12 cellular contexts compared by ENCODE assay signal in genomic region chr7:156820445-156821063, GRCh38.
DNase-seq lines count a peak whose midpoint lies in the region; ATAC-seq and TF ChIP-seq lines count a peak whose summit lies in the region.
"Had no signal": no experiment of that assay in that cellular context is flagged by ENCODE, and none has a peak within 500 bp of the region (broad histone marks: within the 10 kb centered on the region; RNA-seq: fewer than 3 reads in every experiment).

No MANE protein-coding gene starts in this region.

- H3K9ac ChIP-seq in DND-41 (ENCODE audit: low read depth, low read length) (no peak overlapping the region), mesendoderm (ENCODE audit: low read length) (no peak overlapping the region)

- H4K20me1 ChIP-seq in DND-41 (ENCODE audit: insufficient read depth, low read length) = no peaks in the 10 kb centered on the region

- H3K9me3 ChIP-seq in DND-41 (ENCODE audit: insufficient read depth, low read length, severe bottlenecking) = no peaks in the 10 kb centered on the region
- H3K9me3 ChIP-seq in left lung = no peaks in the 10 kb centered on the region
- no peaks in the 10 kb centered on the region for H3K9me3 ChIP-seq in tibial nerve
- H3K9me3 ChIP-seq: colonic mucosa, gastroesophageal sphincter had no signal

- H3K79me2 ChIP-seq in DND-41 (ENCODE audit: insufficient read depth, low read length) (no peaks in the 10 kb centered on the region), mesendoderm (ENCODE audit: control insufficient read depth, insufficient read depth, low read length) (no peaks in the 10 kb centered on the region)

- no peak overlapping the region for H3K56ac ChIP-seq in mesendoderm (ENCODE audit: low read length)

- no peak overlapping the region for H2BK5ac ChIP-seq in mesendoderm (ENCODE audit: low read length)

- no peak overlapping the region for H2AFZ ChIP-seq in DND-41 (ENCODE audit: low read depth, low read length)

- H4K5ac ChIP-seq in mesendoderm (ENCODE audit: low read length) = no peak overlapping the region

- no peaks in the 10 kb centered on the region for H3K79me1 ChIP-seq in mesendoderm (ENCODE audit: low read length)

- H3K27ac ChIP-seq in DND-41 (ENCODE audit: low read length) = no peak overlapping the region
- no peak overlapping the region for H3K27ac ChIP-seq in mesendoderm (ENCODE audit: low read depth, low read length)
- H3K27ac ChIP-seq in left lung = no peak overlapping the region
- no peak overlapping the region for H3K27ac ChIP-seq in tibial nerve
- H3K27ac ChIP-seq: colonic mucosa, gastroesophageal sphincter had no signal

- TF ChIP-seq POLR2A in tibial nerve (IDR thresholded peaks at IDR 0.05) = no peak

- H3K27me3 ChIP-seq in DND-41 (ENCODE audit: insufficient read depth, low read length, poor library complexity) (no peaks in the 10 kb centered on the region), mesendoderm (ENCODE audit: insufficient read depth, low read length, poor library complexity) (no peaks in the 10 kb centered on the region), left lung (no peaks in the 10 kb centered on the region), tibial nerve (no peaks in the 10 kb centered on the region)
- H3K27me3 ChIP-seq: colonic mucosa, gastroesophageal sphincter had no signal

- no peak overlapping the region for H2AK5ac ChIP-seq in mesendoderm (ENCODE audit: low read length)

- no peak overlapping the region for H3K23ac ChIP-seq in mesendoderm (ENCODE audit: low read length)

- no peak overlapping the region for H4K8ac ChIP-seq in mesendoderm (ENCODE audit: low read depth, low read length)

- H2BK120ac ChIP-seq in mesendoderm (ENCODE audit: low read depth, low read length) = no peak overlapping the region

- TF ChIP-seq CTCF in DND-41 (IDR thresholded peaks at IDR 0.05; ENCODE audit: borderline replicate concordance, extremely low read depth, low read length, poor library complexity, severe bottlenecking) = peak; percentile 57
- TF ChIP-seq CTCF in HFF-Myc (IDR thresholded peaks at IDR 0.05; ENCODE audit: low read depth, low read length, missing control alignments) = peak; percentile 30
- 0 out of 2 replicates have a peak, but pooled peaks have one; percentile 9 for TF ChIP-seq CTCF in WI38 (IDR thresholded peaks at IDR 0.05; ENCODE audit: low read depth, low read length)
- peak in 1 of 2 donors; percentile 10 for TF ChIP-seq CTCF in left lung (IDR thresholded peaks at IDR 0.05)
- no peak for TF ChIP-seq CTCF in tibial nerve (IDR thresholded peaks at IDR 0.05)

- H3K36me3 ChIP-seq in DND-41 (ENCODE audit: insufficient read depth, low read length) (peaks cover 15% of the 10 kb centered on the region), mesendoderm (ENCODE audit: control insufficient read depth, insufficient read depth, low read length) (peaks cover 1% of the 10 kb centered on the region), left lung (peaks cover 0 to 13% of the 10 kb centered on the region in 2 donors), tibial nerve (peaks cover 0 to 15% (median 0%) of the 10 kb centered on the region in 3 donors)

- ATAC-seq in DND-41 (ENCODE audit: insufficient read depth, low read depth) (no peak), left lung (no peak), HG02759 (IDR thresholded peaks at IDR 0.05; ENCODE audit: unreplicated experiment) (no peak)
- ATAC-seq: gastroesophageal sphincter had no signal

- no peak overlapping the region for H3K4ac ChIP-seq in mesendoderm (ENCODE audit: low read depth, low read length)

- no peak overlapping the region for H2BK15ac ChIP-seq in mesendoderm (replicated peaks; ENCODE audit: low read depth)

- H3K4me3 ChIP-seq in DND-41 (ENCODE audit: low read depth in 1 of 2, low read length in 2 of 2) = no peak overlapping the region
- no peak overlapping the region for H3K4me3 ChIP-seq in HFF-Myc (replicated peaks; ENCODE audit: low read depth, low read length)
- no peak overlapping the region for H3K4me3 ChIP-seq in WI38 (ENCODE audit: low read depth, low read length)
- H3K4me3 ChIP-seq in mesendoderm (ENCODE audit: low read length) = no peak overlapping the region
- H3K4me3 ChIP-seq in left lung = no peak overlapping the region
- H3K4me3 ChIP-seq in tibial nerve = no peak overlapping the region
- H3K4me3 ChIP-seq: colonic mucosa, gastroesophageal sphincter had no signal

- H3K4me1 ChIP-seq in DND-41 (ENCODE audit: insufficient read depth, low read length) (no peaks in the 10 kb centered on the region), mesendoderm (ENCODE audit: control insufficient read depth, low read depth, low read length) (no peaks in the 10 kb centered on the region), left lung (no peaks in the 10 kb centered on the region), tibial nerve (no peaks in the 10 kb centered on the region)
- H3K4me1 ChIP-seq: colonic mucosa, gastroesophageal sphincter had no signal

- intact Hi-C loops in left lung (cut with DNase I) = no loop called here

- H3K4me2 ChIP-seq in DND-41 (ENCODE audit: insufficient read depth, low read length) (no peak overlapping the region), mesendoderm (ENCODE audit: low read length) (no peak overlapping the region)

- no peak for TF ChIP-seq EP300 in tibial nerve (IDR thresholded peaks at IDR 0.05)

- DNase-seq in DND-41 (no peak), HFF-Myc (ENCODE audit: extremely low read depth, low read depth) (no peak), mesendoderm (peak; percentile 27), left lung (no peak), tibial nerve (ENCODE audit: low spot score in 2 of 2) (no peak)
- no peak for DNase-seq in effector CD4-positive, alpha-beta T cell
- DNase-seq: activated CD4-positive, alpha-beta T cell treated with anti-CD3 and anti-CD28 coated beads for 4 hours; colonic mucosa; stimulated activated naive CD4-positive, alpha-beta T cell had no signal

- no CpG with 5 or more reads among the region's 8 CpGs for WGBS in mesendoderm (ENCODE audit: extremely low coverage, insufficient coverage, low lambda C conversion rate)
- 92 to 95% methylated on average over 8 of the region's 8 CpGs for WGBS in tibial nerve, 2 donors

- H3K18ac ChIP-seq in mesendoderm (ENCODE audit: low read length) = no peak overlapping the region

Comparison
In these comparisons a context has a peak if more than half of its experiments do, and no peak if none do; other contexts are left out.
1. CTCF ChIP-seq: peak in DND-41 (single experiment), HFF-Myc (single experiment) and WI38 (single experiment); none in tibial nerve (0 of 5).